ENCODE assay signal across 19 cellular contexts in the genomic region with DNA sequence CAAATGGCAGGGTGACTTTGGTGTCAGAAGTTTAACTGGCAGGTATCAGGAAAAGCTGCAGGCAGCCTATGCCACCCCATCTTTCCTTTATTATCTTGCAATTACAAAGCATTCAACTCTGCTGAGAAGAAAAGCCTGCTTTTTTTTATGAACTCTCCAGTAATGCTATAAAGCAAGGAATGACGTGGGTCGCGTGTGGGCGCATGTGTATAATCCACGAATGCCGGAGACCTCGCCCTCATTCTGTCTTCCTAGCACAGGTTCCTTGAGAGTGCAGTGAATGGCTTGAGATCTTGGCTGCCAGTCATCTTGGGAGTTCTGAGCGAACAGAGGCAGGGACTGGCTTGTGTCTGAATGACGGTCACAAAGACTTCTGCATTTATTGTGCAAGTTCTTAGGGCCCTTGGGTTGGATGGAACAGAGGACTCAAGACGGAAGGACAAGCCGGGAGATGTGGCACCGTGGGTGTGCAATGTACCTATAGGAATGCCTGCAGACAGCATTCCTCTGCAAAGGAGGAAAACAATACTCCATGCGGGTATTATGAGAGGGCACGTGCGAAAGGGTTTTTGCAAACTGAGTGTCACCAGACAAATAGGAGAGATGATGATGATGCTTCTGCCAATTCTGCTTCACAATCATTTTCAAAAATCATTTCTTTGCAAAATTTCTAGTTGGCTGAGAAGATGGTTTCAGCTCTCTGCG.
DNase-seq lines count a peak whose midpoint lies in the region; ATAC-seq, FAIRE-seq and TF ChIP-seq lines count a peak whose summit lies in the region.
"Had no signal": no experiment of that assay in that cellular context is flagged by ENCODE, and none has a peak within 500 bp of the region (broad histone marks: within the 10 kb centered on the region; RNA-seq: fewer than 3 reads in every experiment).

No MANE protein-coding gene starts in this region.

- no peak for TF ChIP-seq POLR2A in HepG2 (IDR thresholded peaks at IDR 0.05; ENCODE audit: insufficient read depth in 1 of 2, low read depth in 2 of 2, low read length in 2 of 2)
- no peak for TF ChIP-seq POLR2A in right lobe of liver (IDR thresholded peaks at IDR 0.05)

- H3K9me3 ChIP-seq in HepG2 (ENCODE audit: low read length) (no peaks in the 10 kb centered on the region), right lobe of liver (no peaks in the 10 kb centered on the region), hepatocyte (ENCODE audit: low read depth) (no peaks in the 10 kb centered on the region), osteoblast (ENCODE audit: low read depth, low read length) (no peaks in the 10 kb centered on the region)
- H3K9me3 ChIP-seq: BLaER1, SJCRH30 had no signal

- H3K27me3 ChIP-seq in HepG2 (ENCODE audit: control insufficient read depth in 1 of 2, insufficient read depth in 2 of 2, low read length in 2 of 2) = peaks cover 0 to 17% of the 10 kb centered on the region in 2 experiments; a peak in 3 of 5 replicates
- H3K27me3 ChIP-seq in right lobe of liver = peaks cover 0 to 7% of the 10 kb centered on the region in 2 donors
- H3K27me3 ChIP-seq in hepatocyte = no peaks in the 10 kb centered on the region
- H3K27me3 ChIP-seq in osteoblast (ENCODE audit: insufficient read depth, low read length) = peaks cover 5% of the 10 kb centered on the region
- H3K27me3 ChIP-seq: BLaER1, SJCRH30 had no signal

- no peak for TF ChIP-seq CTCF in HepG2 (CRISPR knock-in tag; IDR thresholded peaks at IDR 0.05)
- TF ChIP-seq CTCF in right lobe of liver (IDR thresholded peaks at IDR 0.05) = no peak
- TF ChIP-seq CTCF in hepatocyte (IDR thresholded peaks at IDR 0.05; ENCODE audit: poor library complexity) = no peak
- no peak for TF ChIP-seq CTCF in osteoblast (IDR thresholded peaks at IDR 0.05; ENCODE audit: extremely low read depth, low read depth, low read length)
- TF ChIP-seq CTCF in type B pancreatic cell (conservative IDR thresholded peaks at IDR 0.05) = no peak

- POLR2A ChIA-PET in HepG2 (lab: Yijun Ruan, JAX) = no interaction called here

- H3K79me2 ChIP-seq in HepG2 (ENCODE audit: insufficient read depth, low read length) (no peaks in the 10 kb centered on the region), hepatocyte (no peaks in the 10 kb centered on the region), osteoblast (ENCODE audit: insufficient read depth, low read length) (no peaks in the 10 kb centered on the region)

- H3K36me3 ChIP-seq in HepG2 (replicated peaks in 1 of 2; ENCODE audit: control insufficient read depth in 1 of 2, insufficient read depth in 2 of 2, low read length in 2 of 2) (no peaks in the 10 kb centered on the region), right lobe of liver (no peaks in the 10 kb centered on the region), hepatocyte (replicated peaks; ENCODE audit: insufficient read depth, low read depth) (no peaks in the 10 kb centered on the region), osteoblast (ENCODE audit: insufficient read depth, low read length) (no peaks in the 10 kb centered on the region)
- H3K36me3 ChIP-seq: BLaER1, SJCRH30 had no signal

- TF ChIP-seq EP300 in HepG2 (IDR thresholded peaks at IDR 0.05; ENCODE audit: low read depth in 2 of 2, low read length in 2 of 2) (no peak), HepG2 (CRISPR knock-in tag; IDR thresholded peaks at IDR 0.05; ENCODE audit: borderline replicate concordance) (no peak)

- intact Hi-C loops in HepG2 (cut with micrococcal nuclease; ENCODE audit: unreplicated experiment) (no loop called here), right lobe of liver (cut with DNase I) (no loop called here)

- DNase-seq in HepG2 (ENCODE audit: low spot score) = no peak
- DNase-seq in right lobe of liver = no peak
- no peak for DNase-seq in hepatocyte (ENCODE audit: low spot score)
- DNase-seq in osteoblast (ENCODE audit: insufficient read length, low spot score, missing footprints) = no peak
- DNase-seq in type B pancreatic cell (ENCODE audit: extremely low spot score, unreplicated experiment) = no peak
- no peak for DNase-seq in SHP77 treated with DMSO at 0.1 percent for 48 hours (lab: John Stamatoyannopoulos, UW)
- DNase-seq in H4 (ENCODE audit: low spot score) = no peak
- no peak for DNase-seq in UCSD-AML1 (lab: John Stamatoyannopoulos, UW; ENCODE audit: unreplicated experiment)
- DNase-seq: GOT3, MV-4-11, NCI-H1105, NCI-H1436 treated with DMSO at 0.1 percent for 48 hours, NCI-H187 treated with DMSO at 0.1 percent for 48 hours had no signal

- in situ Hi-C loops in HepG2 (cut with HindIII; ENCODE audit: extremely low pct_ligation_motif_present, low pct_unique_long_range_greater_than_20kb) = no loop called here

- H3K9ac ChIP-seq in HepG2 (ENCODE audit: insufficient read depth, low read depth, low read length) = no peak overlapping the region
- H3K9ac ChIP-seq: BLaER1 had no signal

- H3K27ac Mint-ChIP-seq in type B pancreatic cell = no peak overlapping the region
- H3K27ac Mint-ChIP-seq: CD4-positive, CD25-positive, alpha-beta regulatory T cell had no signal

- H3K4me1 Mint-ChIP-seq in type B pancreatic cell (ENCODE audit: unreplicated experiment) = peaks cover 17% of the 10 kb centered on the region
- H3K4me1 Mint-ChIP-seq: CD4-positive, CD25-positive, alpha-beta regulatory T cell had no signal

- H3K9me2 ChIP-seq in hepatocyte (replicated peaks; ENCODE audit: insufficient read depth) = no peaks in the 10 kb centered on the region

- ATAC-seq in HepG2 (no peak), right lobe of liver (no peak)
- ATAC-seq: PC-3 had no signal

- H3K4me3 ChIP-seq in HepG2 (replicated peaks in 1 of 3; ENCODE audit: insufficient read depth in 1 of 3, low read depth in 2 of 3, low read length in 3 of 3) = no peak overlapping the region
- H3K4me3 ChIP-seq in right lobe of liver = no peak overlapping the region
- no peak overlapping the region for H3K4me3 ChIP-seq in hepatocyte
- H3K4me3 ChIP-seq in osteoblast (ENCODE audit: insufficient read depth, low read length) = no peak overlapping the region
- H3K4me3 ChIP-seq: BLaER1 had no signal

- H3K4me3 Mint-ChIP-seq in type B pancreatic cell = peak overlapping the region; percentile 80
- H3K4me3 Mint-ChIP-seq: CD4-positive, CD25-positive, alpha-beta regulatory T cell had no signal

- no peaks in the 10 kb centered on the region for H4K20me1 ChIP-seq in HepG2 (ENCODE audit: insufficient read depth, low read length)
- H4K20me1 ChIP-seq in hepatocyte (ENCODE audit: insufficient read depth, poor library complexity, severe bottlenecking) = no peaks in the 10 kb centered on the region
- no peaks in the 10 kb centered on the region for H4K20me1 ChIP-seq in osteoblast (ENCODE audit: insufficient read depth, low read length)
- H4K20me1 ChIP-seq: BLaER1 had no signal

- H3K27me3 Mint-ChIP-seq in type B pancreatic cell = no peaks in the 10 kb centered on the region

- H3K9me3 Mint-ChIP-seq in type B pancreatic cell = no peaks in the 10 kb centered on the region
- H3K9me3 Mint-ChIP-seq: CD4-positive, CD25-positive, alpha-beta regulatory T cell had no signal

- no TSS peak for BruUV-seq in HepG2 (replicated peaks; lab: Mats Ljungman, UMichigan)

- H2AFZ ChIP-seq in HepG2 (ENCODE audit: low read length) (no peak overlapping the region), hepatocyte (no peak overlapping the region), osteoblast (ENCODE audit: low read length) (no peak overlapping the region)

- H3K4me1 ChIP-seq in HepG2 (ENCODE audit: insufficient read depth, low read length) (peaks cover 7% of the 10 kb centered on the region; the same call in 1 of the 2 replicates), right lobe of liver (no peaks in the 10 kb centered on the region), hepatocyte (ENCODE audit: insufficient read depth) (no peaks in the 10 kb centered on the region), osteoblast (ENCODE audit: insufficient read depth, low read length) (no peaks in the 10 kb centered on the region)
- H3K4me1 ChIP-seq: BLaER1 had no signal

- WGBS in HepG2 (ENCODE audit: low lambda C conversion rate) = 40% methylated on average over 16 of the region's 16 CpGs
- WGBS in right lobe of liver (ENCODE audit: insufficient coverage, low coverage, low lambda C conversion rate, missing lambda C conversion rate) = 57% methylated on average over 15 of the region's 16 CpGs
- WGBS in hepatocyte (ENCODE audit: low lambda C conversion rate, missing lambda C conversion rate) = 64% methylated on average over 16 of the region's 16 CpGs

- H3K27ac ChIP-seq in HepG2 (ENCODE audit: extremely low read length, insufficient read depth, low read length) (no peak overlapping the region), right lobe of liver (no peak overlapping the region), hepatocyte (no peak overlapping the region), osteoblast (ENCODE audit: low read depth, low read length) (no peak overlapping the region)
- H3K27ac ChIP-seq: BLaER1 had no signal

- CTCF ChIA-PET in HepG2 (lab: Yijun Ruan, JAX; ENCODE audit: low intra/inter-chr PET ratio, low total read pairs) = no interaction called here

- H3K36me3 Mint-ChIP-seq in type B pancreatic cell = no peaks in the 10 kb centered on the region
- H3K36me3 Mint-ChIP-seq: CD4-positive, CD25-positive, alpha-beta regulatory T cell had no signal

- no peak overlapping the region for H3K4me2 ChIP-seq in HepG2 (ENCODE audit: low read depth, low read length)
- H3K4me2 ChIP-seq in hepatocyte = peak overlapping the region; percentile 77
- H3K4me2 ChIP-seq in osteoblast (ENCODE audit: insufficient read depth, low read length) = peak overlapping the region; percentile 82

- no peak for TF ChIP-seq RAD21 in HepG2 (CRISPR knock-in tag; IDR thresholded peaks at IDR 0.05)

- no peak for FAIRE-seq in HepG2 (lab: Jason Lieb, UNC)
- FAIRE-seq: D721Med, GM18507 had no signal

TF ChIP-seq in HepG2, 621 proteins besides CTCF, POLR2A, EP300 and RAD21 (continues in another document):
- TF ChIP-seq JUN (CRISPR knock-in tag; IDR thresholded peaks at IDR 0.05) (no peak), KMT2B (CRISPR knock-in tag; IDR thresholded peaks at IDR 0.05) (no peak), SMARCE1 (IDR thresholded peaks at IDR 0.05; ENCODE audit: borderline replicate concordance) (no peak), ZZZ3 (CRISPR knock-in tag; IDR thresholded peaks at IDR 0.05; ENCODE audit: borderline replicate concordance) (no peak)
- TF ChIP-seq, protein P1, sequence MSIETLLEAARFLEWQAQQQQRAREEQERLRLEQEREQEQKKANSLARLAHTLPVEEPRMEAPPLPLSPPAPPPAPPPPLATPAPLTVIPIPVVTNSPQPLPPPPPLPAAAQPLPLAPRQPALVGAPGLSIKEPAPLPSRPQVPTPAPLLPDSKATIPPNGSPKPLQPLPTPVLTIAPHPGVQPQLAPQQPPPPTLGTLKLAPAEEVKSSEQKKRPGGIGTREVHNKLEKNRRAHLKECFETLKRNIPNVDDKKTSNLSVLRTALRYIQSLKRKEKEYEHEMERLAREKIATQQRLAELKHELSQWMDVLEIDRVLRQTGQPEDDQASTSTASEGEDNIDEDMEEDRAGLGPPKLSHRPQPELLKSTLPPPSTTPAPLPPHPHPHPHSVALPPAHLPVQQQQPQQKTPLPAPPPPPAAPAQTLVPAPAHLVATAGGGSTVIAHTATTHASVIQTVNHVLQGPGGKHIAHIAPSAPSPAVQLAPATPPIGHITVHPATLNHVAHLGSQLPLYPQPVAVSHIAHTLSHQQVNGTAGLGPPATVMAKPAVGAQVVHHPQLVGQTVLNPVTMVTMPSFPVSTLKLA (IDR thresholded peaks at IDR 0.05) = peak; percentile 63
